14 cellular contexts compared by ENCODE assay signal in the genomic region with DNA sequence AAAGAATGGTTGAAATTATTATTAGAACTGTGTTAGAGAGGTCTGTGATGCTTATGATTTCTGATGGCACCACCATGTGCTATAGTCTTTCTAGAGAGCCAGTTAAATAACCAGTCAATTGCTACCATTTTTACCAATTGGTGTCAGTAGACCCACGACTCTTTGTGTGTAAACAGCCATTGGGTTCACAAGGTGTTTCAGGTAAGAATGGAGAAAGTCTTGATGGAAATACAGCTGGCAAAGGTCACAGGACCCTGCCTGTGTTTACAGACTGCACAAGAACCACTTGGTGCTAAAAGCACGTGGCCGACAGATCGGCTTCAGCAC. TPM values are rescaled to one million over a fixed set of nuclear protein-coding genes. Genes with fewer than 3 reads are reported as not detected.
DNase-seq lines count a peak whose midpoint lies in the region; ATAC-seq, FAIRE-seq and TF ChIP-seq lines count a peak whose summit lies in the region.
"Had no signal": no experiment of that assay in that cellular context is flagged by ENCODE, and none has a peak within 500 bp of the region (broad histone marks: within the 10 kb centered on the region; RNA-seq: fewer than 3 reads in every experiment).

No MANE protein-coding gene starts in this region.

- no peak for FAIRE-seq in bronchial epithelial cell (lab: Jason Lieb, UNC)

- TF ChIP-seq CTCF in DOHH2 (IDR thresholded peaks at IDR 0.05; ENCODE audit: low read depth, low read length, poor library complexity, severe bottlenecking) (peak; percentile 20), bronchial epithelial cell (IDR thresholded peaks at IDR 0.05; ENCODE audit: insufficient read depth, low read length, severe bottlenecking) (no peak), neural progenitor cell (IDR thresholded peaks at IDR 0.05) (no peak)

- no peak overlapping the region for H3K4me2 ChIP-seq in DOHH2 (ENCODE audit: low read length)
- no peak overlapping the region for H3K4me2 ChIP-seq in neural progenitor cell
- H3K4me2 ChIP-seq in GM23248 (ENCODE audit: unreplicated experiment) = no peak overlapping the region

- H3K27me3 ChIP-seq in DOHH2 (ENCODE audit: control insufficient read depth, low read length) = peaks cover 21% of the 10 kb centered on the region
- H3K27me3 ChIP-seq in bronchial epithelial cell (ENCODE audit: control insufficient read depth, insufficient read depth, low read length) = no peaks in the 10 kb centered on the region
- H3K27me3 ChIP-seq in neural progenitor cell = no peaks in the 10 kb centered on the region
- H3K27me3 ChIP-seq in GM23248 (replicated peaks; ENCODE audit: insufficient read depth) = peaks cover 64% of the 10 kb centered on the region
- H3K27me3 ChIP-seq: SJCRH30 had no signal

- H3F3A ChIP-seq in DOHH2 (ENCODE audit: control insufficient read depth, insufficient read depth) (no peaks in the 10 kb centered on the region), neural progenitor cell (ENCODE audit: low read depth) (no peaks in the 10 kb centered on the region), GM23248 (ENCODE audit: insufficient read depth) (no peaks in the 10 kb centered on the region)

- no peaks in the 10 kb centered on the region for H3K36me3 Mint-ChIP-seq in neural progenitor cell
- H3K36me3 Mint-ChIP-seq: naive B cell had no signal

- in situ Hi-C loops in GM23248 (cut with MboI) = loop anchor here (10.0 to 25.0 kb wide), 2 partner anchors 123 to 516 kb away; no protein-coding TSS in a partner anchor

- no peaks in the 10 kb centered on the region for H3K9me3 Mint-ChIP-seq in neural progenitor cell
- H3K9me3 Mint-ChIP-seq: naive B cell had no signal

- H3K4me1 ChIP-seq in DOHH2 (ENCODE audit: control insufficient read depth, low read length) = peaks cover 20% of the 10 kb centered on the region
- no peaks in the 10 kb centered on the region for H3K4me1 ChIP-seq in neural progenitor cell
- H3K4me1 ChIP-seq in GM23248 (ENCODE audit: insufficient read depth) = no peaks in the 10 kb centered on the region
- H3K4me1 ChIP-seq: BE2C, psoas muscle, SJCRH30 had no signal

- H3K9me3 ChIP-seq in DOHH2 (ENCODE audit: control insufficient read depth, insufficient read depth, low read length) = no peaks in the 10 kb centered on the region
- H3K9me3 ChIP-seq in neural progenitor cell (ENCODE audit: low read depth) = no peaks in the 10 kb centered on the region
- no peaks in the 10 kb centered on the region for H3K9me3 ChIP-seq in GM23248 (ENCODE audit: low read depth)
- H3K9me3 ChIP-seq: BE2C, psoas muscle, SJCRH30, spleen had no signal

- no peaks in the 10 kb centered on the region for H3K36me3 ChIP-seq in DOHH2 (ENCODE audit: control insufficient read depth, low read length)
- H3K36me3 ChIP-seq in bronchial epithelial cell (ENCODE audit: control insufficient read depth, insufficient read depth, low read length) = no peaks in the 10 kb centered on the region
- no peaks in the 10 kb centered on the region for H3K36me3 ChIP-seq in neural progenitor cell
- H3K36me3 ChIP-seq in GM23248 (ENCODE audit: low read depth) = no peaks in the 10 kb centered on the region
- H3K36me3 ChIP-seq: BE2C, SJCRH30, spleen had no signal

- no peak overlapping the region for H3K27ac Mint-ChIP-seq in neural progenitor cell

- no peak overlapping the region for H3K4me3 ChIP-seq in DOHH2 (ENCODE audit: low read length)
- peak overlapping the region; percentile 18 for H3K4me3 ChIP-seq in bronchial epithelial cell (ENCODE audit: low read depth, low read length)
- H3K4me3 ChIP-seq in neural progenitor cell = no peak overlapping the region
- no peak overlapping the region for H3K4me3 ChIP-seq in GM23248
- H3K4me3 ChIP-seq: psoas muscle, SJCRH30, spleen had no signal

- no peaks in the 10 kb centered on the region for H3K4me1 Mint-ChIP-seq in neural progenitor cell

- H2AFZ ChIP-seq in neural progenitor cell (replicated peaks) = peak overlapping the region; percentile 75
- H2AFZ ChIP-seq in GM23248 = no peak overlapping the region

- no peak for DNase-seq in bronchial epithelial cell (ENCODE audit: low read depth)
- no peak for DNase-seq in neural progenitor cell (ENCODE audit: low spot score)
- no peak for DNase-seq in activated CD4-positive, alpha-beta T cell treated with anti-CD3 and anti-CD28 coated beads, Interleukin-2, amount 50 U/mL, for 48 hours
- no peak for DNase-seq in GM23248
- DNase-seq in dedifferentiated amniotic fluid mesenchymal stem cell (ENCODE audit: extremely low spot score) = no peak

- H4K20me1 ChIP-seq in DOHH2 (ENCODE audit: control insufficient read depth, insufficient read depth, low read depth, low read length) (no peaks in the 10 kb centered on the region), neural progenitor cell (ENCODE audit: low read depth) (no peaks in the 10 kb centered on the region), GM23248 (ENCODE audit: insufficient read depth) (no peaks in the 10 kb centered on the region)

- H3K79me2 ChIP-seq in DOHH2 (ENCODE audit: control insufficient read depth, low read length) (no peaks in the 10 kb centered on the region), neural progenitor cell (ENCODE audit: low read depth) (no peaks in the 10 kb centered on the region), GM23248 (ENCODE audit: insufficient read depth) (no peaks in the 10 kb centered on the region)

- H3K9ac ChIP-seq in neural progenitor cell = no peak overlapping the region
- H3K9ac ChIP-seq in GM23248 = no peak overlapping the region

- peak; percentile 0 for ATAC-seq in HG03571 (IDR thresholded peaks at IDR 0.05; ENCODE audit: unreplicated experiment)

- no peak overlapping the region for H3K27ac ChIP-seq in DOHH2 (ENCODE audit: low read depth, low read length)
- H3K27ac ChIP-seq in neural progenitor cell = no peak overlapping the region
- H3K27ac ChIP-seq in GM23248 = no peak overlapping the region
- H3K27ac ChIP-seq: psoas muscle, SJCRH30 had no signal

- WGBS in GM23248 (ENCODE audit: low coverage in 1 of 2, low lambda C conversion rate in 2 of 2, missing lambda C conversion rate in 2 of 2), 2 experiments = 77 to 86% methylated on average over 4 of the region's 4 CpGs

- H3K9me2 ChIP-seq in DOHH2 (replicated peaks; ENCODE audit: control insufficient read depth, low read length) = no peaks in the 10 kb centered on the region
- H3K9me2 ChIP-seq in GM23248 (ENCODE audit: insufficient read depth) = no peaks in the 10 kb centered on the region

- H3K4me3 Mint-ChIP-seq in neural progenitor cell = no peak overlapping the region

- H3K27me3 Mint-ChIP-seq in neural progenitor cell (ENCODE audit: insufficient read depth, low read depth) = peaks cover 2% of the 10 kb centered on the region

RNA-seq across cellular contexts. Expression of a gene that starts 30.5 kb away (rescaled TPM):
- total RNA-seq in bronchial epithelial cell (not detected in 2 replicates), neural progenitor cell (ENCODE audit: low replicate concordance) (not detected in 2 replicates)
- not detected in 2 replicates for total RNA-seq in GM23248 (2014; rRNA removed; shearing (Covaris generic))
- polyA plus RNA-seq in GM23248 (2016; fragmentation: Nextera tagmentation; extraction: Ambion mirVana) = not detected in 2 replicates
- total RNA-seq: activated CD8-positive, alpha-beta memory T cell treated with anti-CD3 and anti-CD28 coated beads for 36 hours; lung microvascular endothelial cell; psoas muscle; SJCRH30; spleen had no signal
- polyA plus RNA-seq: psoas muscle, spleen had no signal

RNA-seq across cellular contexts. Expression of a gene that starts 43.7 kb away (rescaled TPM):
- total RNA-seq in bronchial epithelial cell (5.3 and 18.8 TPM in 2 replicates), neural progenitor cell (ENCODE audit: low replicate concordance) (24.5 and 27.3 TPM in 2 replicates)
- 4.3 and 8.2 TPM in 2 replicates for total RNA-seq in GM23248 (2014; rRNA removed; shearing (Covaris generic))
- 7.4 and 7.5 TPM in 2 replicates for polyA plus RNA-seq in GM23248 (2016; fragmentation: Nextera tagmentation; extraction: Ambion mirVana)

RNA-seq across cellular contexts. Expression of a gene that starts 45.0 kb away (rescaled TPM):
- not detected in 2 replicates for total RNA-seq in bronchial epithelial cell
- total RNA-seq in neural progenitor cell (ENCODE audit: low replicate concordance) = not detected in 2 replicates
- total RNA-seq in GM23248 (2014; rRNA removed; shearing (Covaris generic)) = not detected in 2 replicates
- not detected in 2 replicates for polyA plus RNA-seq in GM23248 (2016; fragmentation: Nextera tagmentation; extraction: Ambion mirVana)
- total RNA-seq: activated CD8-positive, alpha-beta memory T cell treated with anti-CD3 and anti-CD28 coated beads for 36 hours; lung microvascular endothelial cell; psoas muscle; SJCRH30; spleen had no signal
- polyA plus RNA-seq: psoas muscle, spleen had no signal

RNA-seq across cellular contexts. Expression of a gene that starts 48.8 kb away (rescaled TPM):
- total RNA-seq in bronchial epithelial cell = not detected in 2 replicates
- total RNA-seq in neural progenitor cell (ENCODE audit: low replicate concordance) = not detected in 2 replicates
- not detected in 2 replicates for total RNA-seq in GM23248 (2014; rRNA removed; shearing (Covaris generic))
- not detected in 2 replicates for polyA plus RNA-seq in GM23248 (2016; fragmentation: Nextera tagmentation; extraction: Ambion mirVana)
- total RNA-seq: activated CD8-positive, alpha-beta memory T cell treated with anti-CD3 and anti-CD28 coated beads for 36 hours; lung microvascular endothelial cell; psoas muscle; SJCRH30; spleen had no signal
- polyA plus RNA-seq: psoas muscle, spleen had no signal

RNA-seq across cellular contexts. Expression of a gene that starts 58.8 kb away (rescaled TPM):
- not detected in 2 replicates for total RNA-seq in bronchial epithelial cell
- total RNA-seq in neural progenitor cell (ENCODE audit: low replicate concordance) = not detected in 2 replicates
- total RNA-seq in GM23248 (2014; rRNA removed; shearing (Covaris generic)) = not detected in 2 replicates
- polyA plus RNA-seq in GM23248 (2016; fragmentation: Nextera tagmentation; extraction: Ambion mirVana) = not detected in 2 replicates
- total RNA-seq: activated CD8-positive, alpha-beta memory T cell treated with anti-CD3 and anti-CD28 coated beads for 36 hours; lung microvascular endothelial cell; psoas muscle; SJCRH30; spleen had no signal
- polyA plus RNA-seq: psoas muscle, spleen had no signal
